8 cellular contexts compared by ENCODE assay signal in genomic region chr1:39491146-39491921, GRCh38. TPM values are rescaled to one million over a fixed set of nuclear protein-coding genes. Genes with fewer than 3 reads are reported as not detected.
DNase-seq lines count a peak whose midpoint lies in the region; ATAC-seq, FAIRE-seq and TF ChIP-seq lines count a peak whose summit lies in the region.

Gene BMP8A (plus strand): TSS chr1:39491636. CDS start chr1:39491992, 356 bp downstream.

- H3K27ac ChIP-seq in K562 (ENCODE audit: extremely low read depth, low read depth, low read length) (no peak within 1 kb of the TSS), kidney (ENCODE audit: low read depth in 2 of 2, low read length in 2 of 2) (no peak within 1 kb of the TSS)

- peaks cover 0 to 24% of the 10 kb centered on the region in 2 experiments; a peak in 2 of 5 replicates for H3K4me1 ChIP-seq in K562 (replicated peaks in 1 of 2; ENCODE audit: control insufficient read depth in 2 of 2, insufficient read depth in 2 of 2, low read length in 2 of 2)
- H3K4me1 ChIP-seq in kidney (ENCODE audit: control insufficient read depth in 1 of 2, insufficient read depth in 1 of 2, low read depth in 1 of 2, low read length in 2 of 2), result peaks cover 0 to 4% of the 10 kb centered on the region in 2 donors

- H3K4me2 ChIP-seq in K562 (ENCODE audit: insufficient read depth, low read length), result peak within 1 kb of the TSS; percentile 80

- no peak for TF ChIP-seq EP300 in K562 (IDR thresholded peaks at IDR 0.05; ENCODE audit: low read length)

- peaks cover 4 to 18% of the 10 kb centered on the region in 2 experiments for H3K27me3 ChIP-seq in K562 (ENCODE audit: control insufficient read depth in 2 of 2, insufficient read depth in 2 of 2, low read length in 2 of 2)

- H3K36me3 ChIP-seq in K562 (ENCODE audit: control insufficient read depth, insufficient read depth, low read length) (peaks cover 8% of the 10 kb centered on the region; the same call in 2 of the 3 replicates), kidney (ENCODE audit: control insufficient read depth in 1 of 2, insufficient read depth in 2 of 2, low read length in 2 of 2) (peaks cover 4 to 7% of the 10 kb centered on the region in 2 donors)

- DNase-seq in Daoy (ENCODE audit: low read depth), result peak; percentile 71
- peak; percentile 44 for DNase-seq in NCI-H1092 treated with DMSO at 0.1 percent for 48 hours (lab: John Stamatoyannopoulos, UW)
- peak; percentile 24 for DNase-seq in T1000 (lab: John Stamatoyannopoulos, UW)
- DNase-seq in K562 (ENCODE audit: extremely low read depth in 1 of 4, low spot score in 3 of 4), result peak; percentile 86 to 100 (median 98)
- peak; percentile 85 for DNase-seq in kidney
- peak; percentile 72 for DNase-seq in stimulated activated CD4-positive, alpha-beta T cell treated with anti-CD3 and anti-CD28 coated beads, Interleukin-4, amount 100 ng/mL, for 1 hour
- DNase-seq in NK-92 treated with Interleukin-12 subunit alpha and Interleukin-12 subunit beta, amount 100 ng/mL, for 24 hours (lab: John Stamatoyannopoulos, UW), result no peak

- H4K20me1 ChIP-seq in K562 (replicated peaks; ENCODE audit: control insufficient read depth, insufficient read depth, low read length), result 0 out of 2 replicates have a peak, but pooled peaks cover 6% of the 10 kb centered on the region

- in situ Hi-C loops in K562 (cut with MboI), result no loop called here

- TF ChIP-seq CTCF in K562 (IDR thresholded peaks at IDR 0.05 in 2 of 3, conservative IDR thresholded peaks at IDR 0.05 in 1 of 3; ENCODE audit: insufficient read depth in 2 of 3, low read depth in 1 of 3, low read length in 3 of 3), result 0 out of 6 replicates have a peak, but pooled peaks of 1 of the 3 experiments have one; percentile 4
- TF ChIP-seq CTCF in kidney (IDR thresholded peaks at IDR 0.05; ENCODE audit: borderline replicate concordance, extremely low read depth, insufficient read depth), result no peak

- peak; percentile 76 for ATAC-seq in GM21723 (IDR thresholded peaks at IDR 0.05; ENCODE audit: unreplicated experiment)
- peak; percentile 95 for ATAC-seq in K562

- intact Hi-C loops in K562 (cut with micrococcal nuclease) (no loop called here), kidney (cut with DNase I) (no loop called here)

- 1% methylated on average over 52 of the region's 112 CpGs for WGBS in K562 (ENCODE audit: insufficient coverage, low coverage, missing lambda C conversion rate)

- H3K9me3 ChIP-seq in K562 (replicated peaks; ENCODE audit: control insufficient read depth, insufficient read depth, low read depth, low read length) (no peaks in the 10 kb centered on the region), kidney (ENCODE audit: control insufficient read depth in 1 of 2, low read length in 2 of 2) (no peaks in the 10 kb centered on the region)

- peak within 1 kb of the TSS; percentile 93 for H2AFZ ChIP-seq in K562 (ENCODE audit: low read depth, low read length)

- H3K9ac ChIP-seq in K562 (ENCODE audit: insufficient read depth in 1 of 2, low read depth in 2 of 2, low read length in 2 of 2), result peak within 1 kb of the TSS in 1 of 2 experiments; percentile 95; a peak in 2 of 4 replicates
- H3K9ac ChIP-seq in kidney (ENCODE audit: low read length in 2 of 2), result no peak within 1 kb of the TSS

- no peak for TF ChIP-seq RAD21 in K562 (CRISPR knock-in tag; conservative IDR thresholded peaks at IDR 0.05 in 1 of 2, IDR thresholded peaks at IDR 0.05 in 1 of 2)

- CTCF ChIA-PET in K562 (lab: Yijun Ruan, JAX; ENCODE audit: low intra/inter-chr PET ratio), result no interaction called here

- TF ChIP-seq POLR2A in K562 (conservative IDR thresholded peaks at IDR 0.05), result no peak

- BruUV-seq in K562 (replicated peaks; lab: Mats Ljungman, UMichigan), result no TSS peak

- H3K9me1 ChIP-seq in K562 (ENCODE audit: control insufficient read depth, insufficient read depth, low read length), result no peaks in the 10 kb centered on the region

- POLR2A ChIA-PET in K562 (lab: Yijun Ruan, JAX), result interaction anchor here (0.6 to 1.0 kb wide), 4 partner anchors 11 to 193 kb away, joined by 3 to 4 read pairs (median 3); no protein-coding TSS in a partner anchor

- FAIRE-seq in K562 (lab: Jason Lieb, UNC) (no peak), kidney (lab: Jason Lieb, UNC) (no peak)

- no peaks in the 10 kb centered on the region for H3K79me2 ChIP-seq in K562 (ENCODE audit: control insufficient read depth, insufficient read depth, low read length)

- H3K4me3 ChIP-seq in K562 (peak within 1 kb of the TSS; percentile 54), kidney (ENCODE audit: low read length in 2 of 2) (no peak within 1 kb of the TSS)

TF ChIP-seq in K562, 482 proteins besides CTCF, POLR2A, EP300 and RAD21 (continues in another document):
- peak; percentile 67 for TF ChIP-seq CHD2 (IDR thresholded peaks at IDR 0.05; ENCODE audit: low read depth, low read length)
- peak; percentile 52 for TF ChIP-seq ARID4B (CRISPR knock-in tag; IDR thresholded peaks at IDR 0.05)
- peak; percentile 81 for TF ChIP-seq HNRNPL (IDR thresholded peaks at IDR 0.05; ENCODE audit: low read depth, low read length)
- TF ChIP-seq HDAC8 (tag; IDR thresholded peaks at IDR 0.05), result no peak
- no peak for TF ChIP-seq ZSCAN29 (IDR thresholded peaks at IDR 0.05)
- TF ChIP-seq, protein P1, sequence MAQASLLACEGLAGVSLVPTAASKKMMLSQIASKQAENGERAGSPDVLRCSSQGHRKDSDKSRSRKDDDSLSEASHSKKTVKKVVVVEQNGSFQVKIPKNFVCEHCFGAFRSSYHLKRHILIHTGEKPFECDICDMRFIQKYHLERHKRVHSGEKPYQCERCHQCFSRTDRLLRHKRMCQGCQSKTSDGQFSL (CRISPR knock-in tag; IDR thresholded peaks at IDR 0.05), result peak; percentile 82; the same call in 1 of the 2 replicates
- TF ChIP-seq, protein P1 (tag; IDR thresholded peaks at IDR 0.05), result no peak

RNA-seq across cellular contexts. Expression of gene BMP8A, which starts in this region (rescaled TPM):
- not detected in 2 replicates for total RNA-seq in Daoy (2014; rRNA removed; shearing (Covaris generic))
- not detected in 2 replicates for total RNA-seq in K562 (2011; cell fraction: chromatin; rRNA removed; ENCODE audit: low replicate concordance)
- total RNA-seq in K562 (2011; cell fraction: nucleolus; rRNA removed), result not detected in 2 replicates
- total RNA-seq in K562 (2011; cell fraction: nucleoplasm; rRNA removed), result not detected in 2 replicates
- total RNA-seq in K562 (2014; rRNA removed) (not detected in 2 replicates), K562 (2014; rRNA removed; fragmentation: Illumina TruSeq; extraction: Trizol) (not detected in 2 replicates), K562 (2015; rRNA removed; fragmentation: Illumina TruSeq; extraction: Trizol) (not detected in 2 replicates), K562 (2021) (0.16 and 0.31 TPM in 2 replicates), kidney (1.2 TPM)
- polyA plus RNA-seq in K562 (2011; rRNA removed) (0.04 TPM in 1 of 2 replicates, not detected in the other), K562 (2014; fragmentation: Illumina TruSeq; extraction: Trizol) (not detected in 2 replicates), K562 (2014; fragmentation: Nextera tagmentation; extraction: Ambion mirVana) (not detected), K562 (2014; rRNA removed) (0.05 and 0.11 TPM in 2 replicates), kidney (ENCODE audit: insufficient read depth, low read depth, low replicate concordance) (not detected)
- polyA plus RNA-seq in K562 (2011; cell fraction: cytosol; rRNA removed), result 0.07 TPM in 1 of 2 replicates, not detected in the other
- polyA plus RNA-seq in K562 (2011; cell fraction: nucleus; rRNA removed), result 0.11 TPM in 1 of 2 replicates, not detected in the other
- polyA plus RNA-seq in K562 (2012), result 0.25 TPM in 1 of 2 replicates, not detected in the other
- polyA minus RNA-seq in K562 (2011; rRNA and poly(A)+ RNA removed), result not detected in 2 replicates
- not detected in 2 replicates for polyA minus RNA-seq in K562 (2011; cell fraction: cytosol; rRNA and poly(A)+ RNA removed)
- 0.27 TPM in 1 of 2 replicates, not detected in the other for polyA minus RNA-seq in K562 (2011; cell fraction: nucleus; rRNA and poly(A)+ RNA removed)

Comparison
In these comparisons a context has a peak if more than half of its experiments do, and no peak if none do; other contexts are left out.
1. Peak in DNase-seq in Daoy; RNA of the gene not detected or under 1 TPM.
2. Peak in DNase-seq, ATAC-seq, H3K4me3 ChIP-seq and H3K4me2 ChIP-seq in K562; RNA of the gene not detected or under 1 TPM.